10 cellular contexts compared by ENCODE assay signal in the genomic region with DNA sequence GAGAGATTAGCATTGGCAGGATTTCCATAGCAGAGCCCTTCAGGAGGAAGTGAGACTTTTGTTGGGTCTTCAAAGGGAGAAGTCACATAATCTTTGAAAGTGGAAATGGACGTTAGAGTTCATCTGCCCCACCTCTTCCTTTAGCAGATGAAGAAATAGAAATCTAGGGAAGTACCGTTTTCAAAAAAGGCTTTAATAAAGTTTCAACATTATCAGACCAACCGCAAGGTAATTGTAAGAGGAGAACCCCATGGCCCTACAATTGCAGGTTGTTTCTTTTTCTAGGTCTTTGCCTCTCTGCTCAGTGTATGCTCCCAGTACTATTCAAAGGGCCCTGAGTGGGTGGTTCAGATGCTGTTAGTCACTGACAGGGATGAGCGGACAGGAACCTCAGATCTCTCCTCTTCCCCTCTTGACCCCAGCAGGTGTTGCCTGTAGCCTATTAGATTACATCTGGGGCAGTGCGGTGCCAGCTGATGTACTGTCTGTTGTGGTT. TPM values are rescaled to one million over a fixed set of nuclear protein-coding genes. Genes with fewer than 3 reads are reported as not detected.
DNase-seq lines count a peak whose midpoint lies in the region; ATAC-seq and TF ChIP-seq lines count a peak whose summit lies in the region.
"Had no signal": no experiment of that assay in that cellular context is flagged by ENCODE, and none has a peak within 500 bp of the region (broad histone marks: within the 10 kb centered on the region; RNA-seq: fewer than 3 reads in every experiment).

No MANE protein-coding gene starts in this region.

- peak overlapping the region; percentile 76 for H2AFZ ChIP-seq in OCI-LY7 (ENCODE audit: low read length)

- peak overlapping the region; percentile 50 for H3K4me3 ChIP-seq in OCI-LY7 (ENCODE audit: low read depth, low read length, poor library complexity, severe bottlenecking)
- H3K4me3 ChIP-seq in uterus: no peak overlapping the region

- H4K20me1 ChIP-seq in OCI-LY7 (ENCODE audit: insufficient read depth, low read length): no peaks in the 10 kb centered on the region

- ATAC-seq in GM19035 (IDR thresholded peaks at IDR 0.05; ENCODE audit: unreplicated experiment) (peak; percentile 92), HG03060 (IDR thresholded peaks at IDR 0.05; ENCODE audit: low read depth, unreplicated experiment) (peak; percentile 92)
- ATAC-seq: Panc1 had no signal

- H3K36me3 ChIP-seq in OCI-LY7 (ENCODE audit: insufficient read depth, low read length) (no peaks in the 10 kb centered on the region), uterus (no peaks in the 10 kb centered on the region)

- TF ChIP-seq CTCF in OCI-LY7 (conservative IDR thresholded peaks at IDR 0.05; ENCODE audit: low read length) (no peak), uterus (IDR thresholded peaks at IDR 0.05) (no peak)

- H3K4me2 ChIP-seq in OCI-LY7 (ENCODE audit: low read length): peak overlapping the region; percentile 60

- no peaks in the 10 kb centered on the region for H3K27me3 ChIP-seq in uterus

- POLR2A ChIA-PET in OCI-LY7 (lab: Charles Lee): interaction anchor here (1.2 kb wide), 3 partner anchors 9 to 49 kb away, joined by 3 read pairs; a partner anchor contains a TSS

- intact Hi-C loops in OCI-LY7 (cut with micrococcal nuclease; ENCODE audit: unreplicated experiment) (loop anchor here (1.0 to 5.0 kb wide), 3 partner anchors 49 to 214 kb away; a partner anchor contains a TSS), uterus (cut with DNase I; ENCODE audit: low total_unique reads) (no loop called here)

- H3K9me2 ChIP-seq in OCI-LY7 (ENCODE audit: insufficient read depth, low read length): no peaks in the 10 kb centered on the region

- H3K4me1 ChIP-seq in OCI-LY7 (ENCODE audit: insufficient read depth, low read length, poor library complexity, severe bottlenecking): peaks cover 44% of the 10 kb centered on the region
- no peaks in the 10 kb centered on the region for H3K4me1 ChIP-seq in uterus

- peak overlapping the region; percentile 99 for H3K27ac ChIP-seq in OCI-LY7 (ENCODE audit: low read depth, low read length, poor library complexity, severe bottlenecking)
- H3K27ac ChIP-seq in uterus: no peak overlapping the region

- H3K9me3 ChIP-seq in OCI-LY7 (ENCODE audit: low read length): no peaks in the 10 kb centered on the region
- H3K9me3 ChIP-seq in uterus: no peaks in the 10 kb centered on the region

- no peaks in the 10 kb centered on the region for H3K79me2 ChIP-seq in OCI-LY7 (ENCODE audit: insufficient read depth, low read depth, low read length)

- no peak for TF ChIP-seq POLR2A in uterus (IDR thresholded peaks at IDR 0.05)

- DNase-seq in AML-193 (lab: John Stamatoyannopoulos, UW): peak; percentile 60 to 67
- peak; percentile 87 for DNase-seq in OCI-LY7 (ENCODE audit: low spot score)
- DNase-seq in NCI-H774 (lab: John Stamatoyannopoulos, UW): no peak
- no peak for DNase-seq in uterus
- no peak for DNase-seq in T1000 (lab: John Stamatoyannopoulos, UW)
- DNase-seq in activated CD8-positive, alpha-beta memory T cell treated with anti-CD3 and anti-CD28 coated beads, Interleukin-2, amount 50 U/mL, for 4 hours: no peak
- DNase-seq: Calu3 had no signal

- CTCF ChIA-PET in OCI-LY7 (lab: Charles Lee; ENCODE audit: unreplicated experiment): no interaction called here

- BruUV-seq in OCI-LY7 (replicated peaks; lab: Mats Ljungman, UMichigan): no TSS peak

RNA-seq across cellular contexts. Expression of a gene that starts 48.6 kb away (rescaled TPM):
- 40.2 and 47.0 TPM in 2 replicates for total RNA-seq in OCI-LY7 (2014; rRNA removed; shearing (Covaris generic))
- total RNA-seq in OCI-LY7 (2022): 42.7 and 49.5 TPM in 2 replicates
- 100 to 1,000 TPM in 1 of 4 donors, 10 to 100 TPM in 3; 64.7 to 112 (median 73.9) TPM for total RNA-seq in uterus

Comparison
In these comparisons a context has a peak if more than half of its experiments do, and no peak if none do; other contexts are left out.
1. DNase-seq: peak in AML-193 (2 of 2) and OCI-LY7 (single experiment); none in NCI-H774 (single experiment), uterus (0 of 2), T1000 (single experiment) and activated CD8-positive, alpha-beta memory T cell treated with anti-CD3 and anti-CD28 coated beads, Interleukin-2, amount 50 U/mL, for 4 hours (single experiment).